ENCODE assay signal across 18 cellular contexts in genomic region chr17:38715216-38715943, GRCh38. TPM values are rescaled to one million over a fixed set of nuclear protein-coding genes. Genes with fewer than 3 reads are reported as not detected.
A peak's percentile ranks its signal among the peaks of the same experiment; 100 is the strongest.
DNase-seq lines count a peak whose midpoint lies in the region; ATAC-seq, FAIRE-seq and TF ChIP-seq lines count a peak whose summit lies in the region.
"Had no signal": no experiment of that assay in that cellular context is flagged by ENCODE, and none has a peak within 500 bp of the region (broad histone marks: within the 10 kb centered on the region; RNA-seq: fewer than 3 reads in every experiment).

No MANE protein-coding gene starts in this region.

- H3K9me3 Mint-ChIP-seq in activated CD8-positive, alpha-beta memory T cell treated with anti-CD3 and anti-CD28 coated beads, Interleukin-2, amount 10 ng/mL, durations not matched to agents 7 days and 5 days (ENCODE audit: low read depth), result no peaks in the 10 kb centered on the region
- no peaks in the 10 kb centered on the region for H3K9me3 Mint-ChIP-seq in IgD-negative memory B cell
- no peaks in the 10 kb centered on the region for H3K9me3 Mint-ChIP-seq in stimulated activated effector memory CD8-positive, alpha-beta T cell treated with anti-CD3 and anti-CD28 coated beads, Interleukin-12 subunit alpha, Interleukin-12 subunit beta, amount 100 ng/mL, for 72 hours

- no peaks in the 10 kb centered on the region for H3K79me2 ChIP-seq in GM12878 (ENCODE audit: control insufficient read depth, insufficient read depth, low read length)
- H3K79me2 ChIP-seq: hepatocyte had no signal

- no peaks in the 10 kb centered on the region for H4K20me1 ChIP-seq in GM12878 (ENCODE audit: control insufficient read depth, insufficient read depth)

- H3K27ac ChIP-seq in GM12878 (ENCODE audit: control insufficient read depth, insufficient read depth), result peak overlapping the region; percentile 33; the same call in 1 of the 2 replicates
- H3K27ac ChIP-seq: brain microvascular endothelial cell, hepatocyte had no signal

- no TSS peak for BruUV-seq in GM12878 (replicated peaks; lab: Mats Ljungman, UMichigan)

- SMC1A ChIA-PET in GM12878 (lab: Charles Lee; ENCODE audit: uncharacterized antibody, unreplicated experiment), result interaction anchor here (1.0 kb wide), 2 partner anchors 9 to 38 kb away, joined by 3 to 4 read pairs; no protein-coding TSS in a partner anchor

- DNase-seq in activated CD8-positive, alpha-beta memory T cell treated with anti-CD3 and anti-CD28 coated beads, Interleukin-2, amount 10 ng/mL, durations not matched to agents 7 days and 5 days, result no peak
- DNase-seq in activated CD8-positive, alpha-beta memory T cell treated with anti-CD3 and anti-CD28 coated beads for 24 hours, result no peak
- no peak for DNase-seq in GM12878 (ENCODE audit: low read depth, low spot score)
- DNase-seq in stimulated activated effector memory CD8-positive, alpha-beta T cell treated with anti-CD3 and anti-CD28 coated beads, Interleukin-12 subunit alpha, Interleukin-12 subunit beta, amount 100 ng/mL, for 72 hours (ENCODE audit: low spot score in 2 of 2), result no peak
- DNase-seq in NCI-H1417 (lab: John Stamatoyannopoulos, UW), result no peak
- no peak for DNase-seq in central memory CD4-positive, alpha-beta T cell
- no peak for DNase-seq in pons (ENCODE audit: low spot score)
- DNase-seq: ACHN; activated CD4-positive, alpha-beta T cell treated with anti-CD3 and anti-CD28 coated beads for 1 hour; activated gamma-delta T cell; brain microvascular endothelial cell; NCI-H1930; NCI-H69; SW 1271 had no signal

- CTCF ChIA-PET in activated CD8-positive, alpha-beta memory T cell treated with anti-CD3 and anti-CD28 coated beads, Interleukin-2, amount 10 ng/mL, durations not matched to agents 7 days and 5 days (lab: Charles Lee), result interaction anchor here (0.6 to 4.0 kb wide), 3 partner anchors 13 to 156 kb away, joined by 3 to 17 read pairs (median 3); no protein-coding TSS in a partner anchor
- CTCF ChIA-PET in GM12878 (lab: Yijun Ruan, JAX), result interaction anchor here (2.8 kb wide), 1 partner anchor 20 kb away, joined by 11 read pairs; no protein-coding TSS in a partner anchor

- FAIRE-seq in GM12878 (lab: Jason Lieb, UNC), result no peak
- FAIRE-seq: D721Med had no signal

- TF ChIP-seq CTCF in GM12878 (IDR thresholded peaks at IDR 0.05 in 2 of 3, conservative IDR thresholded peaks at IDR 0.05 in 1 of 3; ENCODE audit: control insufficient read depth in 2 of 3, extremely low read depth in 1 of 3, insufficient read depth in 1 of 3, low read depth in 3 of 3, low read length in 3 of 3), result no peak

- H3K27me3 Mint-ChIP-seq in activated CD8-positive, alpha-beta memory T cell treated with anti-CD3 and anti-CD28 coated beads, Interleukin-2, amount 10 ng/mL, durations not matched to agents 7 days and 5 days, result no peaks in the 10 kb centered on the region
- H3K27me3 Mint-ChIP-seq in IgD-negative memory B cell, result no peaks in the 10 kb centered on the region

- H3K9me3 ChIP-seq in GM12878 (replicated peaks; ENCODE audit: control insufficient read depth, insufficient read depth, low read length), result no peaks in the 10 kb centered on the region

- peak overlapping the region; percentile 82 for H3K27ac Mint-ChIP-seq in activated CD8-positive, alpha-beta memory T cell treated with anti-CD3 and anti-CD28 coated beads, Interleukin-2, amount 10 ng/mL, durations not matched to agents 7 days and 5 days
- peak overlapping the region in 2 of 3 donors; percentile 73 to 89 for H3K27ac Mint-ChIP-seq in IgD-negative memory B cell
- peak overlapping the region; percentile 97 for H3K27ac Mint-ChIP-seq in stimulated activated effector memory CD8-positive, alpha-beta T cell treated with anti-CD3 and anti-CD28 coated beads, Interleukin-12 subunit alpha, Interleukin-12 subunit beta, amount 100 ng/mL, for 72 hours

- RAD21 ChIA-PET in GM12878 (lab: Charles Lee; ENCODE audit: unreplicated experiment), result no interaction called here

- intact Hi-C loops in GM12878 (cut with micrococcal nuclease; ENCODE audit: unreplicated experiment), result no loop called here

- peaks cover 35% of the 10 kb centered on the region for H3K4me1 Mint-ChIP-seq in activated CD8-positive, alpha-beta memory T cell treated with anti-CD3 and anti-CD28 coated beads, Interleukin-2, amount 10 ng/mL, durations not matched to agents 7 days and 5 days
- peaks cover 4 to 5% (median 5%) of the 10 kb centered on the region in 3 donors for H3K4me1 Mint-ChIP-seq in IgD-negative memory B cell
- H3K4me1 Mint-ChIP-seq in stimulated activated effector memory CD8-positive, alpha-beta T cell treated with anti-CD3 and anti-CD28 coated beads, Interleukin-12 subunit alpha, Interleukin-12 subunit beta, amount 100 ng/mL, for 72 hours, result peaks cover 73% of the 10 kb centered on the region

- ATAC-seq in activated CD8-positive, alpha-beta memory T cell treated with anti-CD3 and anti-CD28 coated beads, Interleukin-2, amount 10 ng/mL, durations not matched to agents 7 days and 5 days, result no peak
- no peak for ATAC-seq in GM12878
- ATAC-seq in stimulated activated effector memory CD8-positive, alpha-beta T cell treated with anti-CD3 and anti-CD28 coated beads, Interleukin-12 subunit alpha, Interleukin-12 subunit beta, amount 100 ng/mL, for 72 hours, result no peak
- ATAC-seq: Panc1 had no signal

- H3K27me3 ChIP-seq in GM12878 (replicated peaks in 1 of 2; ENCODE audit: control insufficient read depth in 2 of 2, insufficient read depth in 2 of 2, low read length in 1 of 2), result no peaks in the 10 kb centered on the region
- H3K27me3 ChIP-seq: brain microvascular endothelial cell, hepatocyte had no signal

- no peak for TF ChIP-seq RAD21 in GM12878 (IDR thresholded peaks at IDR 0.05; ENCODE audit: insufficient read depth, low read depth, low read length)

- H3K9ac ChIP-seq in GM12878 (ENCODE audit: control insufficient read depth, insufficient read depth, low read length), result peak overlapping the region; percentile 44

- H3K36me3 Mint-ChIP-seq in activated CD8-positive, alpha-beta memory T cell treated with anti-CD3 and anti-CD28 coated beads, Interleukin-2, amount 10 ng/mL, durations not matched to agents 7 days and 5 days, result peaks cover 39% of the 10 kb centered on the region
- H3K36me3 Mint-ChIP-seq in IgD-negative memory B cell, result peaks cover 2% of the 10 kb centered on the region
- peaks cover 100% of the 10 kb centered on the region for H3K36me3 Mint-ChIP-seq in stimulated activated effector memory CD8-positive, alpha-beta T cell treated with anti-CD3 and anti-CD28 coated beads, Interleukin-12 subunit alpha, Interleukin-12 subunit beta, amount 100 ng/mL, for 72 hours

- H3K4me3 Mint-ChIP-seq in activated CD8-positive, alpha-beta memory T cell treated with anti-CD3 and anti-CD28 coated beads, Interleukin-2, amount 10 ng/mL, durations not matched to agents 7 days and 5 days, result no peak overlapping the region
- no peak overlapping the region for H3K4me3 Mint-ChIP-seq in IgD-negative memory B cell
- peak overlapping the region; percentile 37 for H3K4me3 Mint-ChIP-seq in stimulated activated effector memory CD8-positive, alpha-beta T cell treated with anti-CD3 and anti-CD28 coated beads, Interleukin-12 subunit alpha, Interleukin-12 subunit beta, amount 100 ng/mL, for 72 hours

- no peak for TF ChIP-seq EP300 in GM12878 (IDR thresholded peaks at IDR 0.05; ENCODE audit: borderline replicate concordance in 1 of 2, control insufficient read depth in 1 of 2, low read depth in 2 of 2, low read length in 2 of 2)

- TF ChIP-seq POLR2A in GM12878 (IDR thresholded peaks at IDR 0.05; ENCODE audit: low read depth, low read length), result peak; percentile 40; the same call in 1 of the 2 replicates

- no peak overlapping the region for H3K4me3 ChIP-seq in GM12878
- H3K4me3 ChIP-seq: hepatocyte had no signal

- peaks cover 15 to 21% of the 10 kb centered on the region in 2 experiments for H3K36me3 ChIP-seq in GM12878 (ENCODE audit: control insufficient read depth in 2 of 2, insufficient read depth in 2 of 2, low read length in 1 of 2)

- WGBS in GM12878 (ENCODE audit: insufficient coverage, insufficient replicate concordance, low lambda C conversion rate, missing lambda C conversion rate), result 58% methylated on average over 9 of the region's 9 CpGs

- H3K4me2 ChIP-seq in GM12878 (ENCODE audit: control insufficient read depth, insufficient read depth), result no peak overlapping the region
- H3K4me2 ChIP-seq: hepatocyte had no signal

- POLR2A ChIA-PET in GM12878 (lab: Charles Lee), result interaction anchor here (0.6 to 1.1 kb wide), 3 partner anchors 8 to 91 kb away, joined by 3 read pairs; no protein-coding TSS in a partner anchor

- peaks cover 10% of the 10 kb centered on the region for H3K4me1 ChIP-seq in GM12878 (ENCODE audit: control insufficient read depth, insufficient read depth, low read length)

- in situ Hi-C loops in GM12878 (cut with MboI), result no loop called here

- no peak overlapping the region for H2AFZ ChIP-seq in GM12878 (ENCODE audit: control insufficient read depth, low read depth, low read length)
- H2AFZ ChIP-seq: hepatocyte had no signal

RNA-seq across cellular contexts. Expression of gene MLLT6, which starts 10.3 kb away (rescaled TPM):
- total RNA-seq in activated CD8-positive, alpha-beta memory T cell treated with anti-CD3 and anti-CD28 coated beads, Interleukin-2, amount 10 ng/mL, durations not matched to agents 7 days and 5 days, result 100 to 1,000 TPM; 223 to 247 TPM
- polyA plus RNA-seq in IgD-negative memory B cell (7.9 TPM), GM12878 (2011; rRNA removed) (33.8 and 47.5 TPM in 2 replicates), GM12878 (2014; fragmentation: Illumina TruSeq; extraction: Trizol) (35.2 and 43.6 TPM in 2 replicates), GM12878 (2014; fragmentation: Nextera tagmentation; extraction: Ambion mirVana) (1 to 10 TPM; 4.8 to 4.9 TPM), GM12878 (2014; rRNA removed) (75.7 and 82.4 TPM in 2 replicates), GM12878 (2016; fragmentation: Nextera tagmentation; extraction: Ambion mirVana) (1 to 10 TPM; 7.2 to 8.2 TPM)
- total RNA-seq in GM12878 (2013; cell fraction: nucleolus; rRNA removed), result 281 and 323 TPM in 2 replicates
- total RNA-seq in GM12878 (2014; rRNA removed) (44.2 and 46.0 TPM in 2 replicates), GM12878 (2014; rRNA removed; fragmentation: Illumina TruSeq; extraction: Trizol) (29.0 and 31.2 TPM in 2 replicates), GM12878 (2021) (89.0 and 105 TPM in 2 replicates)
- polyA plus RNA-seq in GM12878 (2011; ENCODE audit: low read depth), result 26.0 TPM
- 31.7 and 44.9 TPM in 2 replicates for polyA plus RNA-seq in GM12878 (2011; cell fraction: cytosol; rRNA removed)
- 244 and 265 TPM in 2 replicates for polyA plus RNA-seq in GM12878 (2011; cell fraction: nucleus; rRNA removed)
- polyA plus RNA-seq in GM12878 (2012), result 55.5 and 60.9 TPM in 2 replicates
- polyA minus RNA-seq in GM12878 (2011; rRNA and poly(A)+ RNA removed), result 59.4 and 104 TPM in 2 replicates
- polyA minus RNA-seq in GM12878 (2011; cell fraction: cytosol; rRNA and poly(A)+ RNA removed), result 30.6 and 31.9 TPM in 2 replicates
- polyA minus RNA-seq in GM12878 (2011; cell fraction: nucleus; rRNA and poly(A)+ RNA removed), result 72.8 and 128 TPM in 2 replicates

RNA-seq across cellular contexts. Expression of gene CISD3, which starts 14.8 kb away (rescaled TPM):
- 10 to 100 TPM; 51.3 to 54.3 TPM for total RNA-seq in activated CD8-positive, alpha-beta memory T cell treated with anti-CD3 and anti-CD28 coated beads, Interleukin-2, amount 10 ng/mL, durations not matched to agents 7 days and 5 days
- 29.1 TPM for polyA plus RNA-seq in IgD-negative memory B cell
- total RNA-seq in GM12878 (2013; cell fraction: nucleolus; rRNA removed), result 1.1 and 2.4 TPM in 2 replicates
- total RNA-seq in GM12878 (2014; rRNA removed), result 6.7 and 9.0 TPM in 2 replicates
- total RNA-seq in GM12878 (2014; rRNA removed; fragmentation: Illumina TruSeq; extraction: Trizol), result 4.3 and 7.3 TPM in 2 replicates
- 25.4 and 28.5 TPM in 2 replicates for total RNA-seq in GM12878 (2021)
- polyA plus RNA-seq in GM12878 (2011; ENCODE audit: low read depth), result 2.6 TPM
- polyA plus RNA-seq in GM12878 (2011; rRNA removed), result 3.9 and 6.0 TPM in 2 replicates
- 3.7 and 9.2 TPM in 2 replicates for polyA plus RNA-seq in GM12878 (2011; cell fraction: cytosol; rRNA removed)
- polyA plus RNA-seq in GM12878 (2011; cell fraction: nucleus; rRNA removed), result 3.8 and 5.0 TPM in 2 replicates
- 5.9 and 6.7 TPM in 2 replicates for polyA plus RNA-seq in GM12878 (2012)
- polyA plus RNA-seq in GM12878 (2014; fragmentation: Illumina TruSeq; extraction: Trizol), result 2.9 and 4.3 TPM in 2 replicates
- 1 to 10 TPM; 2.6 to 5.3 TPM for polyA plus RNA-seq in GM12878 (2014; fragmentation: Nextera tagmentation; extraction: Ambion mirVana)
- 23.5 and 24.1 TPM in 2 replicates for polyA plus RNA-seq in GM12878 (2014; rRNA removed)
- 10 to 100 TPM; 34.1 to 38.1 TPM for polyA plus RNA-seq in GM12878 (2016; fragmentation: Nextera tagmentation; extraction: Ambion mirVana)
- polyA minus RNA-seq in GM12878 (2011; rRNA and poly(A)+ RNA removed), result 1.0 and 2.7 TPM in 2 replicates
- 0.83 and 1.1 TPM in 2 replicates for polyA minus RNA-seq in GM12878 (2011; cell fraction: cytosol; rRNA and poly(A)+ RNA removed)
- polyA minus RNA-seq in GM12878 (2011; cell fraction: nucleus; rRNA and poly(A)+ RNA removed), result 2.2 and 2.7 TPM in 2 replicates

RNA-seq across cellular contexts. Expression of gene PCGF2, which starts 32.8 kb away (rescaled TPM):
- total RNA-seq in activated CD8-positive, alpha-beta memory T cell treated with anti-CD3 and anti-CD28 coated beads, Interleukin-2, amount 10 ng/mL, durations not matched to agents 7 days and 5 days, result 1 to 10 TPM; 2.1 to 2.5 TPM
- polyA plus RNA-seq in IgD-negative memory B cell (not detected), GM12878 (2011; rRNA removed) (7.9 and 15.1 TPM in 2 replicates), GM12878 (2014; fragmentation: Illumina TruSeq; extraction: Trizol) (6.4 and 10.1 TPM in 2 replicates), GM12878 (2014; fragmentation: Nextera tagmentation; extraction: Ambion mirVana) (1 to 10 TPM; 3.1 to 9.8 TPM), GM12878 (2014; rRNA removed) (14.2 and 15.5 TPM in 2 replicates), GM12878 (2016; fragmentation: Nextera tagmentation; extraction: Ambion mirVana) (1 to 10 TPM; 3.0 to 4.1 TPM)
- 12.2 and 12.6 TPM in 2 replicates for total RNA-seq in GM12878 (2013; cell fraction: nucleolus; rRNA removed)
- total RNA-seq in GM12878 (2014; rRNA removed) (3.7 and 4.5 TPM in 2 replicates), GM12878 (2014; rRNA removed; fragmentation: Illumina TruSeq; extraction: Trizol) (2.7 and 3.1 TPM in 2 replicates), GM12878 (2021) (35.6 and 40.4 TPM in 2 replicates)
- 4.3 TPM for polyA plus RNA-seq in GM12878 (2011; ENCODE audit: low read depth)
- polyA plus RNA-seq in GM12878 (2011; cell fraction: cytosol; rRNA removed), result 19.1 and 22.0 TPM in 2 replicates
- polyA plus RNA-seq in GM12878 (2011; cell fraction: nucleus; rRNA removed), result 63.1 and 79.6 TPM in 2 replicates
- 12.7 TPM in 2 replicates for polyA plus RNA-seq in GM12878 (2012)
- polyA minus RNA-seq in GM12878 (2011; rRNA and poly(A)+ RNA removed), result 9.5 and 13.7 TPM in 2 replicates
- polyA minus RNA-seq in GM12878 (2011; cell fraction: cytosol; rRNA and poly(A)+ RNA removed), result 16.6 and 20.1 TPM in 2 replicates
- 6.2 and 14.6 TPM in 2 replicates for polyA minus RNA-seq in GM12878 (2011; cell fraction: nucleus; rRNA and poly(A)+ RNA removed)

RNA-seq across cellular contexts. Expression of gene PSMB3, which starts 37.2 kb away (rescaled TPM):
- 100 to 1,000 TPM; 246 to 303 TPM for total RNA-seq in activated CD8-positive, alpha-beta memory T cell treated with anti-CD3 and anti-CD28 coated beads, Interleukin-2, amount 10 ng/mL, durations not matched to agents 7 days and 5 days
- polyA plus RNA-seq in IgD-negative memory B cell (426 TPM), GM12878 (2011; rRNA removed) (295 and 448 TPM in 2 replicates), GM12878 (2014; fragmentation: Illumina TruSeq; extraction: Trizol) (277 and 353 TPM in 2 replicates), GM12878 (2014; fragmentation: Nextera tagmentation; extraction: Ambion mirVana) (1,000 to 10,000 TPM; 1,622 to 2,130 TPM), GM12878 (2014; rRNA removed) (499 and 533 TPM in 2 replicates), GM12878 (2016; fragmentation: Nextera tagmentation; extraction: Ambion mirVana) (100 to 1,000 TPM; 612 to 643 TPM)
- total RNA-seq in GM12878 (2013; cell fraction: nucleolus; rRNA removed), result 29.4 and 31.3 TPM in 2 replicates
- total RNA-seq in GM12878 (2014; rRNA removed) (420 and 425 TPM in 2 replicates), GM12878 (2014; rRNA removed; fragmentation: Illumina TruSeq; extraction: Trizol) (331 and 348 TPM in 2 replicates), GM12878 (2021) (298 and 300 TPM in 2 replicates)
- 132 TPM for polyA plus RNA-seq in GM12878 (2011; ENCODE audit: low read depth)
- polyA plus RNA-seq in GM12878 (2011; cell fraction: cytosol; rRNA removed), result 846 and 874 TPM in 2 replicates
- 298 and 385 TPM in 2 replicates for polyA plus RNA-seq in GM12878 (2011; cell fraction: nucleus; rRNA removed)
- polyA plus RNA-seq in GM12878 (2012), result 170 and 184 TPM in 2 replicates
- polyA minus RNA-seq in GM12878 (2011; rRNA and poly(A)+ RNA removed), result 289 and 473 TPM in 2 replicates
- polyA minus RNA-seq in GM12878 (2011; cell fraction: cytosol; rRNA and poly(A)+ RNA removed), result 93.5 and 120 TPM in 2 replicates
- polyA minus RNA-seq in GM12878 (2011; cell fraction: nucleus; rRNA and poly(A)+ RNA removed), result 44.1 and 76.5 TPM in 2 replicates

RNA-seq across cellular contexts. Expression of gene EPOP, which starts 40.6 kb away (rescaled TPM):
- total RNA-seq in activated CD8-positive, alpha-beta memory T cell treated with anti-CD3 and anti-CD28 coated beads, Interleukin-2, amount 10 ng/mL, durations not matched to agents 7 days and 5 days, result 10 to 100 TPM; 10.4 to 20.1 TPM
- polyA plus RNA-seq in IgD-negative memory B cell, result not detected
- total RNA-seq in GM12878 (2013; cell fraction: nucleolus; rRNA removed), result 2.3 and 2.9 TPM in 2 replicates
- total RNA-seq in GM12878 (2014; rRNA removed), result 4.8 and 5.0 TPM in 2 replicates
- total RNA-seq in GM12878 (2014; rRNA removed; fragmentation: Illumina TruSeq; extraction: Trizol), result 3.3 and 3.6 TPM in 2 replicates
- 9.0 and 9.7 TPM in 2 replicates for total RNA-seq in GM12878 (2021)
- 1.6 TPM for polyA plus RNA-seq in GM12878 (2011; ENCODE audit: low read depth)
- polyA plus RNA-seq in GM12878 (2011; rRNA removed), result 7.7 and 8.2 TPM in 2 replicates
- polyA plus RNA-seq in GM12878 (2011; cell fraction: cytosol; rRNA removed), result 8.4 and 11.0 TPM in 2 replicates
- 6.4 and 8.4 TPM in 2 replicates for polyA plus RNA-seq in GM12878 (2011; cell fraction: nucleus; rRNA removed)
- 5.3 and 5.8 TPM in 2 replicates for polyA plus RNA-seq in GM12878 (2012)
- 3.9 and 4.0 TPM in 2 replicates for polyA plus RNA-seq in GM12878 (2014; fragmentation: Illumina TruSeq; extraction: Trizol)
- polyA plus RNA-seq in GM12878 (2014; fragmentation: Nextera tagmentation; extraction: Ambion mirVana), result 1 to 10 TPM in 1 of 2 experiments, under 1 TPM in 1; 0.53 to 1.4 TPM
- 5.9 and 6.3 TPM in 2 replicates for polyA plus RNA-seq in GM12878 (2014; rRNA removed)
- 1 to 10 TPM; 1.6 to 2.2 TPM for polyA plus RNA-seq in GM12878 (2016; fragmentation: Nextera tagmentation; extraction: Ambion mirVana)
- polyA minus RNA-seq in GM12878 (2011; rRNA and poly(A)+ RNA removed), result 5.6 and 8.5 TPM in 2 replicates
- polyA minus RNA-seq in GM12878 (2011; cell fraction: cytosol; rRNA and poly(A)+ RNA removed), result 5.2 and 7.2 TPM in 2 replicates
- polyA minus RNA-seq in GM12878 (2011; cell fraction: nucleus; rRNA and poly(A)+ RNA removed), result 3.0 and 4.8 TPM in 2 replicates
